Comparison of ENCODE assay signal across 8 cellular contexts in the genomic region with DNA sequence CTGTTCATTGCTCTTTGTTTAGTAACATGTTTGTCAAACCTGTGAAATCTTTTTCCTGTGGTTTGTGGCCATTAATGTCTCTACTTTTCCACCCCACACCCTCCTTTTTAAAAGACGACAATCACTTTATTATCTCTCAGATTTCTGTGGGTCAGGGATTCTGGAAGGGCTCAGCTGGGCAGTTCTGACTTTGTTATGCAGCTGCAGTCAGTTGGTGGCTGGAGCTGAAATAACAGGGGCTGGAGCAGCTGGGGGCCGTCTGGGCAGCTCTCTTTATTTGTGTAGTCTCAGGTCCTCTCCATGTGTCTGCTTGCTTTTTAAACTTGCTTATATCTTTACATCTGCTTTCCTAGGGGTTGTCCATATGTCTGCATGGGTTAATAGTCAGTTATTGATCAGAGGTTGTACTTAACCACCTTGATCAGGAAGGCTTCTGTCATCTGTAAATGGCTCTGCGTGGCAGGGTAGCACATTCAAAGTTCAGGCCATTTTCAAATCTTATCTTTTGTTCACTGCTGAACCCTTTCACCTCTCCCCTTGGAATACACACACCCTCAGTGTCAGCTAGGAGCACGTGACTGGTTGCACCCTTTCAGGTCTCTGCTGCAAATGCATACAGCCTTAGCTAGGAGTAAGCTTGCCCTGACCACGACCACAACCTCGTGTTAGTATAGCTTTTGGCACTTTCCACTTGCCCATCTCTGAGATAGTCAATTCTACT. TPM values are rescaled to one million over a fixed set of nuclear protein-coding genes. Genes with fewer than 3 reads are reported as not detected.
DNase-seq lines count a peak whose midpoint lies in the region; ATAC-seq and TF ChIP-seq lines count a peak whose summit lies in the region.

No MANE protein-coding gene starts in this region.

- peaks cover 46% of the 10 kb centered on the region for H3K36me3 Mint-ChIP-seq in activated CD4-positive, alpha-beta memory T cell treated with anti-CD3 and anti-CD28 coated beads for 36 hours
- H3K36me3 Mint-ChIP-seq in glutamatergic neuron (ENCODE audit: unreplicated experiment) = peaks cover 6% of the 10 kb centered on the region

- no peaks in the 10 kb centered on the region for H3K27me3 Mint-ChIP-seq in activated CD4-positive, alpha-beta memory T cell treated with anti-CD3 and anti-CD28 coated beads for 36 hours
- H3K27me3 Mint-ChIP-seq in glutamatergic neuron (ENCODE audit: unreplicated experiment) = peaks cover 11% of the 10 kb centered on the region

- DNase-seq in activated CD4-positive, alpha-beta memory T cell treated with anti-CD3 and anti-CD28 coated beads for 36 hours = peak; percentile 80
- DNase-seq in glutamatergic neuron (peak; percentile 67), foreskin melanocyte (no peak), SKM-1 treated with dmso at 0.1 percent for 144 hours (lab: John Stamatoyannopoulos, UW; ENCODE audit: unreplicated experiment) (no peak)
- DNase-seq in stimulated activated CD4-positive, alpha-beta T cell treated with anti-CD3 and anti-CD28 coated beads, Interleukin-2, amount 100 ng/mL, for 48 hours = peak; percentile 31 to 34

- ATAC-seq in HG03175 (IDR thresholded peaks at IDR 0.05; ENCODE audit: unreplicated experiment) (peak; percentile 70), GM21447 (IDR thresholded peaks at IDR 0.05; ENCODE audit: unreplicated experiment) (no peak), HG02642 (IDR thresholded peaks at IDR 0.05; ENCODE audit: poor library complexity, unreplicated experiment) (no peak)

- H3K4me3 Mint-ChIP-seq in activated CD4-positive, alpha-beta memory T cell treated with anti-CD3 and anti-CD28 coated beads for 36 hours = peak overlapping the region; percentile 48
- peak overlapping the region; percentile 66 for H3K4me3 Mint-ChIP-seq in glutamatergic neuron (ENCODE audit: unreplicated experiment)

- H3K9me3 Mint-ChIP-seq in activated CD4-positive, alpha-beta memory T cell treated with anti-CD3 and anti-CD28 coated beads for 36 hours = peaks cover 11% of the 10 kb centered on the region
- H3K9me3 Mint-ChIP-seq in glutamatergic neuron (ENCODE audit: unreplicated experiment) = peaks cover 7% of the 10 kb centered on the region

- intact Hi-C loops in activated CD4-positive, alpha-beta memory T cell treated with anti-CD3 and anti-CD28 coated beads for 36 hours (cut with micrococcal nuclease) = loop anchor here (1.0 to 2.0 kb wide), 3 partner anchors 24 to 77 kb away; no protein-coding TSS in a partner anchor

- H3K4me1 Mint-ChIP-seq in activated CD4-positive, alpha-beta memory T cell treated with anti-CD3 and anti-CD28 coated beads for 36 hours (ENCODE audit: low read depth) = peaks cover 68% of the 10 kb centered on the region
- H3K4me1 Mint-ChIP-seq in glutamatergic neuron (ENCODE audit: low read depth, unreplicated experiment) = peaks cover 29% of the 10 kb centered on the region

- TF ChIP-seq CTCF in glutamatergic neuron (IDR thresholded peaks at IDR 0.05; ENCODE audit: partially characterized antibody, unreplicated experiment) = no peak

- POLR2A ChIA-PET in activated CD4-positive, alpha-beta memory T cell treated with anti-CD3 and anti-CD28 coated beads for 36 hours (lab: Charles Lee) = interaction anchor here (0.5 to 2.4 kb wide), 12 partner anchors 27 to 717 kb away, joined by 3 to 13 read pairs (median 4); no protein-coding TSS in a partner anchor

- peak overlapping the region; percentile 93 for H3K27ac Mint-ChIP-seq in activated CD4-positive, alpha-beta memory T cell treated with anti-CD3 and anti-CD28 coated beads for 36 hours
- H3K27ac Mint-ChIP-seq in glutamatergic neuron (ENCODE audit: unreplicated experiment) = peak overlapping the region; percentile 96

- CTCF ChIA-PET in activated CD4-positive, alpha-beta memory T cell treated with anti-CD3 and anti-CD28 coated beads for 36 hours (lab: Charles Lee) = interaction anchor here (0.5 to 2.8 kb wide), 10 partner anchors 8 to 179 kb away, joined by 3 to 12 read pairs (median 3); a partner anchor contains a TSS

RNA-seq across cellular contexts. Expression of a gene that starts 27.9 kb away (rescaled TPM):
- total RNA-seq in activated CD4-positive, alpha-beta memory T cell treated with anti-CD3 and anti-CD28 coated beads for 36 hours = 10 to 100 TPM; 43.7 to 47.8 TPM
- 30.2 TPM for total RNA-seq in glutamatergic neuron (ENCODE audit: unreplicated experiment)

RNA-seq across cellular contexts. Expression of a gene that starts 34.7 kb away (rescaled TPM):
- total RNA-seq in activated CD4-positive, alpha-beta memory T cell treated with anti-CD3 and anti-CD28 coated beads for 36 hours = 1 to 10 TPM; 1.9 to 2.2 TPM
- total RNA-seq in glutamatergic neuron (ENCODE audit: unreplicated experiment) = 2.0 TPM

Comparison
In these comparisons a context has a peak if more than half of its experiments do, and no peak if none do; other contexts are left out.
1. DNase-seq: peak in activated CD4-positive, alpha-beta memory T cell treated with anti-CD3 and anti-CD28 coated beads for 36 hours (single experiment), glutamatergic neuron (single experiment) and stimulated activated CD4-positive, alpha-beta T cell treated with anti-CD3 and anti-CD28 coated beads, Interleukin-2, amount 100 ng/mL, for 48 hours (2 of 2); none in foreskin melanocyte (single experiment) and SKM-1 treated with dmso at 0.1 percent for 144 hours (single experiment).